Comparison of ENCODE assay signal across 8 cellular contexts in the genomic region with DNA sequence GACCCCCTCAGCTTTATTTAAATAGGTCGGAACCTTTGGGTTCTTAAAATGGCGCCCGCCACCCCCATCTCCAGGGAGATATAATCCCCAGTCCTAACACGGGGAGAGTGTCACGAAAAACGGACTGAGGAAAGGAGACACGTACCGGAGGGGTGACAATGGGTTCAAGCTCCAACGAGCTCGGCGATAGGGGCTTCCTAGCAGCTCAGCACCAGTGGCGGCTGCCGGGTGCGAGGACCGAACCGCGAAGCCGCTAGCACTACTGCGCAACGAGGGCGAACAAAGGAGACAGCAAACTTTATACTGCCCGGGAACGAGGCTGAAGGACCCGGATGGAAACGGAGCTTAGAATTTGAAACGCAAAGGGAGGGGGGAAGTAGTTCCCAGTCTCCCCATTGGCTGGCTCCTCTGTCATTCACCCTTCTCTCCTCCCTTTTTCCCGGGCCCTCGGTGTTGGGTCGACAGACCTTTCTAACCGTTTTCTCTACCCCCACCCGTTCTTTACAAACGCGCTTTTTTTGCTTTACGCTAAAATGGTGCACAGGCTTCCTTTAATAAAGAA. TPM values are rescaled to one million over a fixed set of nuclear protein-coding genes. Genes with fewer than 3 reads are reported as not detected.
DNase-seq lines count a peak whose midpoint lies in the region; ATAC-seq, FAIRE-seq and TF ChIP-seq lines count a peak whose summit lies in the region.

A gene (minus strand): TSS at position 274 of the 562 bp plus-strand sequence. CDS start 1,298 bp downstream, outside the sequence.

- intact Hi-C loops in Calu3 (cut with micrococcal nuclease; ENCODE audit: unreplicated experiment) (no loop called here), endothelial cell of umbilical vein (cut with micrococcal nuclease) (loop anchor here (1.0 kb wide), 2 partner anchors 30 to 45 kb away; no protein-coding TSS in a partner anchor)

- no peaks in the 10 kb centered on the region for H3K9me2 ChIP-seq in OCI-LY1 (ENCODE audit: low read depth, low read length)

- H3F3A ChIP-seq in OCI-LY1 (ENCODE audit: insufficient read depth, low read length) = no peaks in the 10 kb centered on the region

- H3K4me1 Mint-ChIP-seq in Calu3 (ENCODE audit: low read depth, unreplicated experiment) = no peaks in the 10 kb centered on the region

- H3K79me2 ChIP-seq in OCI-LY1 (ENCODE audit: insufficient read depth, low read length) = peaks cover 28% of the 10 kb centered on the region
- peaks cover 47% of the 10 kb centered on the region for H3K79me2 ChIP-seq in endothelial cell of umbilical vein (ENCODE audit: control insufficient read depth, insufficient read depth, low read length)

- H3K27me3 Mint-ChIP-seq in Calu3 (ENCODE audit: unreplicated experiment) = no peaks in the 10 kb centered on the region

- BruUV-seq in Calu3 (replicated peaks; lab: Mats Ljungman, UMichigan) = no TSS peak
- no TSS peak for BruUV-seq in endothelial cell of umbilical vein (replicated peaks; lab: Mats Ljungman, UMichigan)

- no peaks in the 10 kb centered on the region for H3K9me1 ChIP-seq in endothelial cell of umbilical vein (replicated peaks; ENCODE audit: control insufficient read depth, extremely low read depth, insufficient read depth, low read length)

- peak; percentile 90 for DNase-seq in Calu3
- DNase-seq in activated CD8-positive, alpha-beta memory T cell treated with anti-CD3 and anti-CD28 coated beads, Interleukin-2, amount 50 U/mL, for 4 hours = peak; percentile 88
- peak; percentile 93 for DNase-seq in endothelial cell of umbilical vein (ENCODE audit: low read depth, low spot score)
- peak; percentile 82 for DNase-seq in middle frontal gyrus (ENCODE audit: extremely low spot score, low spot score)
- peak; percentile 59 to 76 for DNase-seq in stimulated activated CD8-positive, alpha-beta memory T cell treated with anti-CD3 and anti-CD28 coated beads, Interleukin-2, amount 100 ng/mL, for 48 hours (ENCODE audit: low read depth in 2 of 2)

- H3K9ac ChIP-seq in HUES64 (ENCODE audit: low read depth, low read length) = peak within 1 kb of the TSS; percentile 100
- H3K9ac ChIP-seq in OCI-LY1 (ENCODE audit: low read length) = peak within 1 kb of the TSS; percentile 100
- H3K9ac ChIP-seq in endothelial cell of umbilical vein (replicated peaks; ENCODE audit: extremely low read depth, insufficient read depth, low read length) = peak within 1 kb of the TSS; percentile 95

- TF ChIP-seq POLR2A in endothelial cell of umbilical vein (IDR thresholded peaks at IDR 0.05; ENCODE audit: low read depth, low read length) = peak; percentile 98

- H3K27me3 ChIP-seq in HUES64 (ENCODE audit: insufficient read depth, low read length) (no peaks in the 10 kb centered on the region), OCI-LY1 (ENCODE audit: insufficient read depth, low read length) (no peaks in the 10 kb centered on the region), endothelial cell of umbilical vein (ENCODE audit: control insufficient read depth in 2 of 2, insufficient read depth in 2 of 2, low read length in 2 of 2) (no peaks in the 10 kb centered on the region)

- H3K4me3 ChIP-seq in HUES64 (ENCODE audit: low read length) = peak within 1 kb of the TSS; percentile 99
- H3K4me3 ChIP-seq in OCI-LY1 (ENCODE audit: low read depth, low read length, poor library complexity, severe bottlenecking) = peak within 1 kb of the TSS; percentile 100
- H3K4me3 ChIP-seq in endothelial cell of umbilical vein (replicated peaks in 1 of 3; ENCODE audit: insufficient read depth in 1 of 3, low read depth in 1 of 3, low read length in 3 of 3) = peak within 1 kb of the TSS; percentile 91 to 100 (median 99)

- H3K27ac ChIP-seq in HUES64 (ENCODE audit: low read depth, low read length) (peak within 1 kb of the TSS; percentile 95), OCI-LY1 (ENCODE audit: low read depth, low read length, poor library complexity, severe bottlenecking) (peak within 1 kb of the TSS; percentile 94), endothelial cell of umbilical vein (ENCODE audit: insufficient read depth, low read depth, low read length) (peak within 1 kb of the TSS; percentile 94)

- dilution Hi-C loops in endothelial cell of umbilical vein (cut with MboI; ENCODE audit: extremely low pct_ligation_motif_present, low sequenced_read_pairs) = no loop called here

- H3K4me2 ChIP-seq in OCI-LY1 (ENCODE audit: low read length) (peak within 1 kb of the TSS; percentile 80), endothelial cell of umbilical vein (ENCODE audit: insufficient read depth, low read length) (peak within 1 kb of the TSS; percentile 77)

- POLR2A ChIA-PET in endothelial cell of umbilical vein (lab: Charles Lee) = interaction anchor here (0.6 to 1.3 kb wide), 15 partner anchors 9 to 113 kb away, joined by 3 to 18 read pairs (median 5); no protein-coding TSS in a partner anchor

- peaks cover 39% of the 10 kb centered on the region for H3K36me3 ChIP-seq in HUES64 (ENCODE audit: insufficient read depth, low read length)
- peaks cover 49% of the 10 kb centered on the region for H3K36me3 ChIP-seq in OCI-LY1 (ENCODE audit: insufficient read depth, low read length)
- H3K36me3 ChIP-seq in endothelial cell of umbilical vein (ENCODE audit: control insufficient read depth in 2 of 2, extremely low read depth in 1 of 2, insufficient read depth in 2 of 2, low read length in 2 of 2) = peaks cover 0 to 6% of the 10 kb centered on the region in 2 experiments

- no peak for TF ChIP-seq CTCF in Calu3 (IDR thresholded peaks at IDR 0.05; ENCODE audit: unreplicated experiment)
- no peak for TF ChIP-seq CTCF in OCI-LY1 (IDR thresholded peaks at IDR 0.05; ENCODE audit: low read length)
- TF ChIP-seq CTCF in endothelial cell of umbilical vein (IDR thresholded peaks at IDR 0.05; ENCODE audit: extremely low read depth in 1 of 2, insufficient read depth in 1 of 2, low read depth in 1 of 2, low read length in 2 of 2) = no peak

- peak within 1 kb of the TSS; percentile 94 for H3K4me3 Mint-ChIP-seq in Calu3 (ENCODE audit: low read depth, unreplicated experiment)

- CTCF ChIA-PET in Calu3 (lab: Charles Lee) (interaction anchor here (1.0 to 1.1 kb wide), 2 partner anchors 28 to 45 kb away, joined by 5 to 7 read pairs; no protein-coding TSS in a partner anchor), endothelial cell of umbilical vein (lab: Charles Lee) (interaction anchor here (1.0 kb wide), 2 partner anchors 29 to 45 kb away, joined by 4 read pairs; no protein-coding TSS in a partner anchor)

- H4K20me1 ChIP-seq in OCI-LY1 (ENCODE audit: insufficient read depth, low read length) (no peaks in the 10 kb centered on the region), endothelial cell of umbilical vein (replicated peaks; ENCODE audit: control insufficient read depth, extremely low read depth, insufficient read depth, low read length) (no peaks in the 10 kb centered on the region)

- no peaks in the 10 kb centered on the region for H3K9me3 ChIP-seq in HUES64 (ENCODE audit: insufficient read depth, low read depth, low read length)
- no peaks in the 10 kb centered on the region for H3K9me3 ChIP-seq in OCI-LY1 (ENCODE audit: low read length)
- H3K9me3 ChIP-seq in endothelial cell of umbilical vein (replicated peaks; ENCODE audit: control insufficient read depth, insufficient read depth, low read length) = no peaks in the 10 kb centered on the region

- peak; percentile 96 for FAIRE-seq in endothelial cell of umbilical vein (lab: Jason Lieb, UNC)

- under 1% methylated on average over 31 of the region's 34 CpGs for WGBS in HUES64

- peak; percentile 99 for ATAC-seq in GM21447 (IDR thresholded peaks at IDR 0.05; ENCODE audit: unreplicated experiment)

- no peaks in the 10 kb centered on the region for H3K9me3 Mint-ChIP-seq in Calu3 (ENCODE audit: low read depth, unreplicated experiment)

- H2AFZ ChIP-seq in OCI-LY1 (ENCODE audit: low read length) (0 out of 2 replicates have a peak within 1 kb of the TSS, but pooled peaks have one; percentile 71), endothelial cell of umbilical vein (ENCODE audit: low read depth, low read length) (peak within 1 kb of the TSS; percentile 50)

- H3K36me3 Mint-ChIP-seq in Calu3 (ENCODE audit: insufficient read depth, unreplicated experiment) = peaks cover 51% of the 10 kb centered on the region

- peak within 1 kb of the TSS; percentile 100 for H3K27ac Mint-ChIP-seq in Calu3 (ENCODE audit: unreplicated experiment)

- H3K4me1 ChIP-seq in HUES64 (ENCODE audit: insufficient read depth, low read length) = no peaks in the 10 kb centered on the region
- peaks cover 12% of the 10 kb centered on the region for H3K4me1 ChIP-seq in OCI-LY1 (ENCODE audit: insufficient read depth, low read length, severe bottlenecking)
- H3K4me1 ChIP-seq in endothelial cell of umbilical vein (ENCODE audit: control insufficient read depth, extremely low read depth, insufficient read depth, low read length) = peaks cover 6% of the 10 kb centered on the region

TF ChIP-seq in endothelial cell of umbilical vein, 7 proteins besides CTCF, POLR2A, EP300 and RAD21:
- TF ChIP-seq MYC (IDR thresholded peaks at IDR 0.05; ENCODE audit: low read depth, low read length) = no peak
- TF ChIP-seq POLR2AphosphoS5 (IDR thresholded peaks at IDR 0.05; ENCODE audit: insufficient read depth, low read depth, low read length) = peak; percentile 94

RNA-seq across cellular contexts. Expression of the gene that starts here (rescaled TPM):
- total RNA-seq in Calu3 (2022) (225 and 252 TPM in 2 replicates), endothelial cell of umbilical vein (235 and 251 TPM in 2 replicates)
- 438 TPM for polyA plus RNA-seq in HUES64 (2013, experiment 1 of 2)
- polyA plus RNA-seq in HUES64 (2013, experiment 2 of 2) = 425 TPM
- polyA plus RNA-seq in endothelial cell of umbilical vein = 99.1 and 117 TPM in 2 replicates
- polyA plus RNA-seq in endothelial cell of umbilical vein (2011; cell fraction: cytosol; rRNA removed) = 117 and 122 TPM in 2 replicates
- 237 and 314 TPM in 2 replicates for polyA plus RNA-seq in endothelial cell of umbilical vein (2011; cell fraction: nucleus; rRNA removed)
- 167 and 202 TPM in 2 replicates for polyA plus RNA-seq in endothelial cell of umbilical vein (2012)
- 132 and 141 TPM in 2 replicates for polyA minus RNA-seq in endothelial cell of umbilical vein
- 143 TPM for polyA minus RNA-seq in endothelial cell of umbilical vein (2011; cell fraction: cytosol; rRNA and poly(A)+ RNA removed)
- polyA minus RNA-seq in endothelial cell of umbilical vein (2011; cell fraction: nucleus; rRNA and poly(A)+ RNA removed) = 75.9 and 92.8 TPM in 2 replicates

Comparison
In these comparisons a context has a peak if more than half of its experiments do, and no peak if none do; other contexts are left out.
1. Peak in every context shown above with its lines: DNase-seq, ATAC-seq, H3K4me3 ChIP-seq and H3K27ac ChIP-seq.